ENCODE assay signal across 4 cellular contexts in the genomic region with DNA sequence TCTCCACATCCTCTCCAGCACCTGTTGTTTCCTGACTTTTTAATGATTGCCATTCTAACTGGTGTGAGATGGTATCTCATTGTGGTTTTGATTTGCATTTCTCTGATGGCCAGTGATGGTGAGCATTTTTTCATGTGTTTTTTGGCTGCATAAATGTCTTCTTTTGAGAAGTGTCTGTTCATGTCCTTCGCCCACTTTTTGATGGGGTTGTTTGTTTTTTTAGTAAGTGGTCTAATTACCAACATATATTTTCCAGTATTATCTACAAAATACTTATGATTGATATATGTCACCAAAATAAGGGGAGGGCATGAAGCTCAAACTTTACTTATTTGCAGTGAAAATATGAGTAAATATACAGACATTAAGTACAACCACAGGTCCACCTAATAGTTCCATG. TPM values are rescaled to one million over a fixed set of nuclear protein-coding genes. Genes with fewer than 3 reads are reported as not detected.
"Had no signal": no experiment of that assay in that cellular context is flagged by ENCODE, and none has a peak within 500 bp of the region (broad histone marks: within the 10 kb centered on the region; RNA-seq: fewer than 3 reads in every experiment).

No MANE protein-coding gene starts in this region.

RNA-seq across cellular contexts. Expression of gene FBLL1, which starts 45.1 kb away (rescaled TPM):
- total RNA-seq: epithelial cell of proximal tubule, esophagus mucosa, foreskin keratinocyte, gastrocnemius medialis had no signal
- polyA plus RNA-seq: foreskin keratinocyte had no signal
